In the genomic region with DNA sequence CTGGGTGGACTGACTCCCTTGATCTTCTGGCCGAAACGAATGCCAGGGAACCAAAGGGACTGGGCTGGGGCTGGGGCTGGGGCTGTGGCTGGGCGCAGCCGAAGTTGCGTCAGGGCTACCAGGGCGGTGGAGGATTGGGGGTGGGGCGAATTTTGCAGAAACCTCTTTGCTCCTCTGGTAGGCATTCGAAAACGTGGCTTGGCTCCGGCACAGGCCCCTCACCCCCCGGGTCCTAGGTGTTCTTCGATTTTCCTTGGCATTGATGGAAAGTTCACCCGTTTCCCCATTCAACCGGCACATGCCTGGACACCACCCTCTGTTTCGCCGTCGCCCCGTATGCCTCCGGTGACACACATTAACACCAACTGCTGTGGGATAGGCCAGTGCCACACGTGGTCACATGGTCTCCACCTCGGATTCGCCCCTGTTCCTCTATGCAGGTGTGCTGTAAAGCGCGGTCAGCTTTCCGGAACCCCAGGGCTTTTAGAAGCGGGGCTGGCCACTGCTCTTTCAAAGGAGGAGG, we compare ENCODE assay signal across 14 cellular contexts.
A peak's percentile ranks its signal among the peaks of the same experiment; 100 is the strongest.
DNase-seq lines count a peak whose midpoint lies in the region; ATAC-seq and TF ChIP-seq lines count a peak whose summit lies in the region.
"Had no signal": no experiment of that assay in that cellular context is flagged by ENCODE, and none has a peak within 500 bp of the region (broad histone marks: within the 10 kb centered on the region; RNA-seq: fewer than 3 reads in every experiment).

No MANE protein-coding gene starts in this region.

- POLR2A ChIA-PET in HEK293 (lab: Yijun Ruan, JAX), result no interaction called here

- no peaks in the 10 kb centered on the region for H3K4me1 ChIP-seq in HEK293 (ENCODE audit: control insufficient read depth, insufficient read depth, low read length)
- H3K4me1 ChIP-seq: BLaER1, HAP-1 had no signal

- H3K9me3 ChIP-seq in HEK293 (ENCODE audit: control insufficient read depth, insufficient read depth, low read depth, low read length), result no peaks in the 10 kb centered on the region
- H3K9me3 ChIP-seq: HAP-1 had no signal

- H3K36me3 ChIP-seq in HEK293 (ENCODE audit: control insufficient read depth in 2 of 2, insufficient read depth in 1 of 2, low read length in 2 of 2), result no peaks in the 10 kb centered on the region
- H3K36me3 ChIP-seq: BLaER1, HAP-1 had no signal

- no peak for TF ChIP-seq CTCF in HEK293 (tag by site-specific recombination; IDR thresholded peaks at IDR 0.05)
- TF ChIP-seq CTCF in fibroblast of villous mesenchyme (IDR thresholded peaks at IDR 0.05; ENCODE audit: insufficient read depth, low read depth, low read length), result no peak

- CTCF ChIA-PET in HEK293 (lab: Yijun Ruan, JAX), result no interaction called here

- peak overlapping the region; percentile 11; the same call in 1 of the 2 replicates for H3K4me3 ChIP-seq in HEK293 (ENCODE audit: low read depth, low read length)
- peak overlapping the region; percentile 27 for H3K4me3 ChIP-seq in fibroblast of villous mesenchyme (ENCODE audit: low read depth, low read length)
- H3K4me3 ChIP-seq in skeletal muscle cell (ENCODE audit: low read depth, low read length), result peak overlapping the region; percentile 5
- H3K4me3 ChIP-seq: BLaER1, HAP-1 had no signal

- H3K27ac ChIP-seq in HEK293 (ENCODE audit: extremely low read depth, low read depth, low read length), result no peak overlapping the region
- H3K27ac ChIP-seq: BLaER1 had no signal

- DNase-seq in D341Med (ENCODE audit: low spot score) (peak; percentile 0), fibroblast of villous mesenchyme (ENCODE audit: low read depth) (no peak), skeletal muscle cell (ENCODE audit: low read depth) (no peak), NCI-H1092 (lab: John Stamatoyannopoulos, UW) (no peak)
- DNase-seq: CD8-positive, alpha-beta memory T cell; Kasumi-1; NCI-H1930; NCI-H510A treated with DMSO at 0.1 percent for 48 hours; SIG-M5 had no signal

- no peak for ATAC-seq in GM19467 (IDR thresholded peaks at IDR 0.05; ENCODE audit: unreplicated experiment)
- no peak for ATAC-seq in GM21515 (IDR thresholded peaks at IDR 0.05; ENCODE audit: unreplicated experiment)

TF ChIP-seq in HEK293, 187 proteins besides CTCF, POLR2A, EP300 and RAD21:
- TF ChIP-seq ZNF776 (tag by site-specific recombination; IDR thresholded peaks at IDR 0.05; ENCODE audit: borderline replicate concordance) (no peak), ZNF560 (tag by site-specific recombination; IDR thresholded peaks at IDR 0.05; ENCODE audit: borderline replicate concordance) (no peak), ZNF155 (tag by site-specific recombination; IDR thresholded peaks at IDR 0.05) (no peak), ZNF529 (tag by site-specific recombination; IDR thresholded peaks at IDR 0.05; ENCODE audit: insufficient replicate concordance) (no peak), ZNF830 (tag by site-specific recombination; IDR thresholded peaks at IDR 0.05; ENCODE audit: low read depth) (no peak), ZNF266 (tag by site-specific recombination; IDR thresholded peaks at IDR 0.05; ENCODE audit: low read depth) (no peak), ZXDB (tag by site-specific recombination; IDR thresholded peaks at IDR 0.05) (no peak), ZNF174 (tag by site-specific recombination; IDR thresholded peaks at IDR 0.05) (no peak)
- TF ChIP-seq, protein P1, sequence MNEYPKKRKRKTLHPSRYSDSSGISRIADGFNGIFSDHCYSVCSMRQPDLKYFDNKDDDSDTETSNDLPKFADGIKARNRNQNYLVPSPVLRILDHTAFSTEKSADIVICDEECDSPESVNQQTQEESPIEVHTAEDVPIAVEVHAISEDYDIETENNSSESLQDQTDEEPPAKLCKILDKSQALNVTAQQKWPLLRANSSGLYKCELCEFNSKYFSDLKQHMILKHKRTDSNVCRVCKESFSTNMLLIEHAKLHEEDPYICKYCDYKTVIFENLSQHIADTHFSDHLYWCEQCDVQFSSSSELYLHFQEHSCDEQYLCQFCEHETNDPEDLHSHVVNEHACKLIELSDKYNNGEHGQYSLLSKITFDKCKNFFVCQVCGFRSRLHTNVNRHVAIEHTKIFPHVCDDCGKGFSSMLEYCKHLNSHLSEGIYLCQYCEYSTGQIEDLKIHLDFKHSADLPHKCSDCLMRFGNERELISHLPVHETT (tag by site-specific recombination; IDR thresholded peaks at IDR 0.05), result no peak
- TF ChIP-seq, protein P2, sequence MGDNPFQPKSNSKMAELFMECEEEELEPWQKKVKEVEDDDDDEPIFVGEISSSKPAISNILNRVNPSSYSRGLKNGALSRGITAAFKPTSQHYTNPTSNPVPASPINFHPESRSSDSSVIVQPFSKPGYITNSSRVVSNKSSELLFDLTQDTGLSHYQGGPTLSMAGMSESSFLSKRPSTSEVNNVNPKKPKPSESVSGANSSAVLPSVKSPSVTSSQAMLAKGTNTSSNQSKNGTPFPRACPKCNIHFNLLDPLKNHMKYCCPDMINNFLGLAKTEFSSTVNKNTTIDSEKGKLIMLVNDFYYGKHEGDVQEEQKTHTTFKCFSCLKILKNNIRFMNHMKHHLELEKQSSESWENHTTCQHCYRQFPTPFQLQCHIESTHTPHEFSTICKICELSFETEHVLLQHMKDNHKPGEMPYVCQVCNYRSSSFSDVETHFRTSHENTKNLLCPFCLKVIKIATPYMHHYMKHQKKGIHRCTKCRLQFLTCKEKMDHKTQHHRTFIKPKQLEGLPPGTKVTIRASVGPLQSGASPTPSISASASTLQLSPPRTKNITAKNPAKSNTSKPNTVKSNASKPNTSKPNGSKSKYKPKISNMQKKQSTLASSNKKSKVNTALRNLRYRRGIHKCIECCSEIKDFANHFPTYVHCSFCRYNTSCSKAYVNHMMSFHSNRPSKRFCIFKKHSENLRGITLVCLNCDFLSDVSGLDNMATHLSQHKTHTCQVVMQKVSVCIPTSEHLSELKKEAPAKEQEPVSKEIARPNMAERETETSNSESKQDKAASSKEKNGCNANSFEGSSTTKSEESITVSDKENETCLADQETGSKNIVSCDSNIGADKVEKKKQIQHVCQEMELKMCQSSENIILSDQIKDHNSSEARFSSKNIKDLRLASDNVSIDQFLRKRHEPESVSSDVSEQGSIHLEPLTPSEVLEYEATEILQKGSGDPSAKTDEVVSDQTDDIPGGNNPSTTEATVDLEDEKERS (tag by site-specific recombination; IDR thresholded peaks at IDR 0.05), result no peak
